In genomic region chr4:67332627-67333026, GRCh38 we compare ENCODE assay signal across 8 cellular contexts.
DNase-seq lines count a peak whose midpoint lies in the region; ATAC-seq and TF ChIP-seq lines count a peak whose summit lies in the region.

No MANE protein-coding gene starts in this region.

- 14% methylated on average over 4 of the region's 4 CpGs for WGBS in right cardiac atrium

- no peaks in the 10 kb centered on the region for H4K20me1 ChIP-seq in KMS-11 (ENCODE audit: insufficient read depth)

- H3K27me3 ChIP-seq in KMS-11 (ENCODE audit: insufficient read depth, low read depth) (no peaks in the 10 kb centered on the region), right cardiac atrium (ENCODE audit: control insufficient read depth, insufficient read depth) (no peaks in the 10 kb centered on the region)

- H3K4me3 ChIP-seq in KMS-11 (IDR thresholded peaks at IDR 0.05; ENCODE audit: insufficient read depth, low read depth, low read length) (no peak overlapping the region), epithelial cell of esophagus (ENCODE audit: low read length) (no peak overlapping the region), right cardiac atrium (ENCODE audit: low read length) (no peak overlapping the region)

- no peaks in the 10 kb centered on the region for H3K36me3 ChIP-seq in KMS-11 (ENCODE audit: insufficient read depth)

- H3K9ac ChIP-seq in KMS-11: no peak overlapping the region

- H3K27ac ChIP-seq in KMS-11: no peak overlapping the region
- H3K27ac ChIP-seq in right cardiac atrium (ENCODE audit: low read length): no peak overlapping the region

- ATAC-seq in GM19467 (IDR thresholded peaks at IDR 0.05; ENCODE audit: unreplicated experiment): peak; percentile 93
- ATAC-seq in GM18517 (IDR thresholded peaks at IDR 0.05; ENCODE audit: unreplicated experiment): no peak
- no peak for ATAC-seq in sciatic nerve
- no peak for ATAC-seq in right cardiac atrium

- H3K4me2 ChIP-seq in KMS-11: no peak overlapping the region

- intact Hi-C loops in sciatic nerve (cut with DNase I) (no loop called here), right cardiac atrium (cut with DNase I) (no loop called here)

- TF ChIP-seq CTCF in KMS-11 (conservative IDR thresholded peaks at IDR 0.05; ENCODE audit: low read depth, low read length) (peak; percentile 66), epithelial cell of esophagus (IDR thresholded peaks at IDR 0.05; ENCODE audit: insufficient read depth, low read depth, low read length, missing control alignments) (peak; percentile 34)

- H3K4me1 ChIP-seq in KMS-11 (ENCODE audit: low read depth, poor library complexity, severe bottlenecking) (no peaks in the 10 kb centered on the region), right cardiac atrium (ENCODE audit: control insufficient read depth, insufficient read depth, low read length) (no peaks in the 10 kb centered on the region)

- H3K79me2 ChIP-seq in KMS-11 (ENCODE audit: insufficient read depth, low read depth): no peaks in the 10 kb centered on the region

- H2AFZ ChIP-seq in KMS-11 (ENCODE audit: low read depth): no peak overlapping the region

- DNase-seq in AG20443 (ENCODE audit: low spot score): peak; percentile 25
- peak; percentile 23 for DNase-seq in epithelial cell of esophagus (ENCODE audit: low read depth)
- DNase-seq in NCI-H1694 treated with DMSO at 0.1 percent for 48 hours (lab: John Stamatoyannopoulos, UW): no peak
- no peak for DNase-seq in sciatic nerve (ENCODE audit: low spot score)
- no peak for DNase-seq in right cardiac atrium

- no peaks in the 10 kb centered on the region for H3K9me3 ChIP-seq in right cardiac atrium (ENCODE audit: control insufficient read depth, low read length)

Comparison
In these comparisons a context has a peak if more than half of its experiments do, and no peak if none do; other contexts are left out.
1. DNase-seq: peak in AG20443 (single experiment) and epithelial cell of esophagus (single experiment); none in NCI-H1694 treated with DMSO at 0.1 percent for 48 hours (single experiment), sciatic nerve (single experiment) and right cardiac atrium (0 of 3).